ENCODE assay signal across 22 cellular contexts in genomic region chr10:6958723-6959122, GRCh38.
DNase-seq lines count a peak whose midpoint lies in the region; ATAC-seq and TF ChIP-seq lines count a peak whose summit lies in the region.
"Had no signal": no experiment of that assay in that cellular context is flagged by ENCODE, and none has a peak within 500 bp of the region (broad histone marks: within the 10 kb centered on the region; RNA-seq: fewer than 3 reads in every experiment).

No MANE protein-coding gene starts in this region.

- no peak overlapping the region for H2AFZ ChIP-seq in Loucy (ENCODE audit: low read length)
- H2AFZ ChIP-seq: GM23248, PC-9 had no signal

- no peaks in the 10 kb centered on the region for H4K20me1 ChIP-seq in Loucy (ENCODE audit: insufficient read depth, low read length, poor library complexity, severe bottlenecking)

- H3K4me1 Mint-ChIP-seq in activated T-cell treated with anti-CD3 and anti-CD28 coated beads, Interleukin-2, amount 50 U/mL, for 72 hours (ENCODE audit: low read depth), result peaks cover 4% of the 10 kb centered on the region
- peaks cover 15% of the 10 kb centered on the region for H3K4me1 Mint-ChIP-seq in activated T-cell treated with anti-CD3 and anti-CD28 coated beads, Interleukin-2, amount 50 U/mL, for 4 hours (ENCODE audit: low read depth)
- peaks cover 23% of the 10 kb centered on the region for H3K4me1 Mint-ChIP-seq in activated CD8-positive, alpha-beta T cell treated with anti-CD3 and anti-CD28 coated beads, Interleukin-2, amount 10 ng/mL, durations not matched to agents 7 days and 5 days (ENCODE audit: low read depth)
- peaks cover 30% of the 10 kb centered on the region for H3K4me1 Mint-ChIP-seq in stimulated activated effector memory CD8-positive, alpha-beta T cell treated with anti-CD3 and anti-CD28 coated beads, Interleukin-12 subunit alpha, Interleukin-12 subunit beta, amount 100 ng/mL, for 72 hours
- no peaks in the 10 kb centered on the region for H3K4me1 Mint-ChIP-seq in progenitor cell of endocrine pancreas (ENCODE audit: low read depth)
- H3K4me1 Mint-ChIP-seq: IgD-negative memory B cell had no signal

- TF ChIP-seq POLR2A in lower leg skin (IDR thresholded peaks at IDR 0.05), result no peak

- peaks cover 69% of the 10 kb centered on the region for H3K4me1 ChIP-seq in Loucy (ENCODE audit: insufficient read depth, low read length, poor library complexity, severe bottlenecking)
- H3K4me1 ChIP-seq: BE2C, Caco-2 had no signal

- peak overlapping the region; percentile 2 for H3K27ac Mint-ChIP-seq in activated T-cell treated with anti-CD3 and anti-CD28 coated beads, Interleukin-2, amount 50 U/mL, for 72 hours
- peak overlapping the region; percentile 43 for H3K27ac Mint-ChIP-seq in activated CD8-positive, alpha-beta T cell treated with anti-CD3 and anti-CD28 coated beads, Interleukin-2, amount 10 ng/mL, durations not matched to agents 7 days and 5 days
- H3K27ac Mint-ChIP-seq in stimulated activated effector memory CD8-positive, alpha-beta T cell treated with anti-CD3 and anti-CD28 coated beads, Interleukin-12 subunit alpha, Interleukin-12 subunit beta, amount 100 ng/mL, for 72 hours, result peak overlapping the region; percentile 68
- no peak overlapping the region for H3K27ac Mint-ChIP-seq in progenitor cell of endocrine pancreas
- H3K27ac Mint-ChIP-seq: CD4-positive, alpha-beta T cell; H9; HFFc6; IgD-negative memory B cell had no signal

- H3K36me3 Mint-ChIP-seq in activated T-cell treated with anti-CD3 and anti-CD28 coated beads, Interleukin-2, amount 50 U/mL, for 72 hours (ENCODE audit: insufficient read depth in 2 of 2), result no peaks in the 10 kb centered on the region
- H3K36me3 Mint-ChIP-seq in activated T-cell treated with anti-CD3 and anti-CD28 coated beads, Interleukin-2, amount 50 U/mL, for 4 hours (ENCODE audit: insufficient read depth), result no peaks in the 10 kb centered on the region
- H3K36me3 Mint-ChIP-seq in activated CD8-positive, alpha-beta T cell treated with anti-CD3 and anti-CD28 coated beads, Interleukin-2, amount 10 ng/mL, durations not matched to agents 7 days and 5 days (ENCODE audit: low read depth), result peaks cover 3% of the 10 kb centered on the region
- H3K36me3 Mint-ChIP-seq in stimulated activated effector memory CD8-positive, alpha-beta T cell treated with anti-CD3 and anti-CD28 coated beads, Interleukin-12 subunit alpha, Interleukin-12 subunit beta, amount 100 ng/mL, for 72 hours, result no peaks in the 10 kb centered on the region
- H3K36me3 Mint-ChIP-seq in progenitor cell of endocrine pancreas (ENCODE audit: insufficient read depth), result no peaks in the 10 kb centered on the region
- H3K36me3 Mint-ChIP-seq: IgD-negative memory B cell had no signal

- peak overlapping the region; percentile 74 for H3K4me2 ChIP-seq in Loucy (ENCODE audit: low read depth, low read length, poor library complexity, severe bottlenecking)
- H3K4me2 ChIP-seq: PC-9 had no signal

- no peak for DNase-seq in activated T-cell treated with anti-CD3 and anti-CD28 coated beads, Interleukin-2, amount 50 U/mL, for 72 hours
- no peak for DNase-seq in activated T-cell treated with anti-CD3 and anti-CD28 coated beads, Interleukin-2, amount 50 U/mL, for 4 hours
- no peak for DNase-seq in activated CD8-positive, alpha-beta T cell treated with anti-CD3 and anti-CD28 coated beads, Interleukin-2, amount 10 ng/mL, durations not matched to agents 7 days and 5 days
- no peak for DNase-seq in stimulated activated effector memory CD8-positive, alpha-beta T cell treated with anti-CD3 and anti-CD28 coated beads, Interleukin-12 subunit alpha, Interleukin-12 subunit beta, amount 100 ng/mL, for 72 hours (ENCODE audit: low spot score in 2 of 2)
- DNase-seq in lower leg skin (ENCODE audit: low spot score in 2 of 2) (no peak), dorsolateral prefrontal cortex (no peak), progenitor cell of endocrine pancreas (ENCODE audit: low spot score, unreplicated experiment) (no peak)
- DNase-seq: BE2C; Caco-2; CD4-positive, alpha-beta T cell; DMS 273 treated with DMSO at 0.1 percent for 48 hours; GM23248; H9; HFFc6; NCI-H1105 treated with DMSO at 0.1 percent for 48 hours; NCI-H1694; NCI-H2081; NCI-H446; PC-9; SHP77 had no signal

- intact Hi-C loops in lower leg skin (cut with DNase I; ENCODE audit: low total_unique reads), result no loop called here
- intact Hi-C loops in dorsolateral prefrontal cortex (cut with DNase I), result no loop called here

- peaks cover 14% of the 10 kb centered on the region for H3F3A ChIP-seq in Loucy (ENCODE audit: low read depth)

- H3K9me3 ChIP-seq in Loucy (ENCODE audit: insufficient read depth, low read depth, low read length), result no peaks in the 10 kb centered on the region
- H3K9me3 ChIP-seq: BE2C had no signal

- H3K9me3 Mint-ChIP-seq in activated T-cell treated with anti-CD3 and anti-CD28 coated beads, Interleukin-2, amount 50 U/mL, for 72 hours, result no peaks in the 10 kb centered on the region
- no peaks in the 10 kb centered on the region for H3K9me3 Mint-ChIP-seq in activated T-cell treated with anti-CD3 and anti-CD28 coated beads, Interleukin-2, amount 50 U/mL, for 4 hours
- H3K9me3 Mint-ChIP-seq in activated CD8-positive, alpha-beta T cell treated with anti-CD3 and anti-CD28 coated beads, Interleukin-2, amount 10 ng/mL, durations not matched to agents 7 days and 5 days (ENCODE audit: insufficient read depth), result no peaks in the 10 kb centered on the region
- H3K9me3 Mint-ChIP-seq in stimulated activated effector memory CD8-positive, alpha-beta T cell treated with anti-CD3 and anti-CD28 coated beads, Interleukin-12 subunit alpha, Interleukin-12 subunit beta, amount 100 ng/mL, for 72 hours, result no peaks in the 10 kb centered on the region
- H3K9me3 Mint-ChIP-seq in progenitor cell of endocrine pancreas (ENCODE audit: low read depth), result no peaks in the 10 kb centered on the region
- H3K9me3 Mint-ChIP-seq: CD4-positive, alpha-beta T cell; H9; IgD-negative memory B cell had no signal

- POLR2A ChIA-PET in activated CD8-positive, alpha-beta T cell treated with anti-CD3 and anti-CD28 coated beads, Interleukin-2, amount 10 ng/mL, durations not matched to agents 7 days and 5 days (lab: Charles Lee), result interaction anchor here (0.7 to 1.2 kb wide), 2 partner anchors 10 to 30 kb away, joined by 3 to 4 read pairs; no protein-coding TSS in a partner anchor

- H3K36me3 ChIP-seq in Loucy (ENCODE audit: insufficient read depth, low read length), result no peaks in the 10 kb centered on the region
- H3K36me3 ChIP-seq: BE2C had no signal

- CTCF ChIA-PET in activated CD8-positive, alpha-beta T cell treated with anti-CD3 and anti-CD28 coated beads, Interleukin-2, amount 10 ng/mL, durations not matched to agents 7 days and 5 days (lab: Charles Lee), result interaction anchor here (1.0 to 4.6 kb wide), 4 partner anchors 12 to 162 kb away, joined by 3 to 24 read pairs (median 6); no protein-coding TSS in a partner anchor

- H3K27me3 Mint-ChIP-seq in activated T-cell treated with anti-CD3 and anti-CD28 coated beads, Interleukin-2, amount 50 U/mL, for 72 hours (ENCODE audit: low read depth), result no peaks in the 10 kb centered on the region
- H3K27me3 Mint-ChIP-seq in activated T-cell treated with anti-CD3 and anti-CD28 coated beads, Interleukin-2, amount 50 U/mL, for 4 hours (ENCODE audit: low read depth), result peaks cover 4% of the 10 kb centered on the region
- H3K27me3 Mint-ChIP-seq in activated CD8-positive, alpha-beta T cell treated with anti-CD3 and anti-CD28 coated beads, Interleukin-2, amount 10 ng/mL, durations not matched to agents 7 days and 5 days (ENCODE audit: low read depth), result peaks cover 10% of the 10 kb centered on the region
- peaks cover 9% of the 10 kb centered on the region for H3K27me3 Mint-ChIP-seq in progenitor cell of endocrine pancreas
- H3K27me3 Mint-ChIP-seq: CD4-positive, alpha-beta T cell had no signal

- H3K9ac ChIP-seq in Loucy (ENCODE audit: low read depth, low read length, poor library complexity, severe bottlenecking), result peak overlapping the region; percentile 55
- H3K9ac ChIP-seq: GM23248 had no signal

- 83 to 98% methylated on average over 1 of the region's 1 CpG for WGBS in lower leg skin, 2 donors

- no peaks in the 10 kb centered on the region for H3K79me2 ChIP-seq in Loucy (ENCODE audit: insufficient read depth, low read length)

- ATAC-seq in activated T-cell treated with anti-CD3 and anti-CD28 coated beads, Interleukin-2, amount 50 U/mL, for 72 hours (replicated peaks in 1 of 2), result no peak
- no peak for ATAC-seq in activated T-cell treated with anti-CD3 and anti-CD28 coated beads, Interleukin-2, amount 50 U/mL, for 4 hours
- peak; percentile 76 for ATAC-seq in activated CD8-positive, alpha-beta T cell treated with anti-CD3 and anti-CD28 coated beads, Interleukin-2, amount 10 ng/mL, durations not matched to agents 7 days and 5 days
- ATAC-seq in stimulated activated effector memory CD8-positive, alpha-beta T cell treated with anti-CD3 and anti-CD28 coated beads, Interleukin-12 subunit alpha, Interleukin-12 subunit beta, amount 100 ng/mL, for 72 hours, result no peak

- no peak overlapping the region for H3K27ac ChIP-seq in dorsolateral prefrontal cortex
- H3K27ac ChIP-seq: GM23248, PC-9 had no signal

- H3K9me2 ChIP-seq in Loucy (replicated peaks; ENCODE audit: low read depth, low read length), result no peaks in the 10 kb centered on the region

- no peaks in the 10 kb centered on the region for H3K27me3 ChIP-seq in Loucy (ENCODE audit: insufficient read depth, low read length, poor library complexity, severe bottlenecking)
- H3K27me3 ChIP-seq in dorsolateral prefrontal cortex, result no peaks in the 10 kb centered on the region
- H3K27me3 ChIP-seq: BE2C had no signal

- no peak for TF ChIP-seq CTCF in Loucy (conservative IDR thresholded peaks at IDR 0.05; ENCODE audit: low read length)
- TF ChIP-seq CTCF in lower leg skin (IDR thresholded peaks at IDR 0.05), result no peak
- no peak for TF ChIP-seq CTCF in dorsolateral prefrontal cortex (IDR thresholded peaks at IDR 0.05 in 54 of 56, conservative IDR thresholded peaks at IDR 0.05 in 2 of 56; ENCODE audit: low read depth in 1 of 56, partially characterized antibody in 56 of 56)
- TF ChIP-seq CTCF in progenitor cell of endocrine pancreas (IDR thresholded peaks at IDR 0.05; ENCODE audit: unreplicated experiment), result no peak

- H3K4me3 ChIP-seq in Loucy (ENCODE audit: low read length, poor library complexity, severe bottlenecking) (peak overlapping the region; percentile 57), lower leg skin (ENCODE audit: low read depth, poor library complexity, severe bottlenecking) (no peak overlapping the region), dorsolateral prefrontal cortex (no peak overlapping the region)
- H3K4me3 ChIP-seq: GM23248, PC-9 had no signal

- H3K4me3 Mint-ChIP-seq in activated T-cell treated with anti-CD3 and anti-CD28 coated beads, Interleukin-2, amount 50 U/mL, for 72 hours, result no peak overlapping the region
- no peak overlapping the region for H3K4me3 Mint-ChIP-seq in activated T-cell treated with anti-CD3 and anti-CD28 coated beads, Interleukin-2, amount 50 U/mL, for 4 hours
- H3K4me3 Mint-ChIP-seq in activated CD8-positive, alpha-beta T cell treated with anti-CD3 and anti-CD28 coated beads, Interleukin-2, amount 10 ng/mL, durations not matched to agents 7 days and 5 days, result no peak overlapping the region
- H3K4me3 Mint-ChIP-seq in stimulated activated effector memory CD8-positive, alpha-beta T cell treated with anti-CD3 and anti-CD28 coated beads, Interleukin-12 subunit alpha, Interleukin-12 subunit beta, amount 100 ng/mL, for 72 hours, result no peak overlapping the region
- no peak overlapping the region for H3K4me3 Mint-ChIP-seq in progenitor cell of endocrine pancreas (ENCODE audit: low read depth)
- H3K4me3 Mint-ChIP-seq: CD4-positive, alpha-beta T cell; H9; HFFc6; IgD-negative memory B cell had no signal
